Comparison of ENCODE assay signal across 22 cellular contexts in genomic region chr1:204979891-204980649, GRCh38.
DNase-seq lines count a peak whose midpoint lies in the region; ATAC-seq, FAIRE-seq and TF ChIP-seq lines count a peak whose summit lies in the region.
"Had no signal": no experiment of that assay in that cellular context is flagged by ENCODE, and none has a peak within 500 bp of the region (broad histone marks: within the 10 kb centered on the region; RNA-seq: fewer than 3 reads in every experiment).

No MANE protein-coding gene starts in this region.

- H3K27ac ChIP-seq in osteoblast (ENCODE audit: low read depth, low read length) (no peak overlapping the region), stomach smooth muscle (ENCODE audit: low read length) (peak overlapping the region; percentile 24)
- H3K27ac ChIP-seq: C4-2B, HL-60 had no signal

- no peak for ATAC-seq in omental fat pad (ENCODE audit: low FRiP score)
- ATAC-seq in HG02884 (IDR thresholded peaks at IDR 0.05; ENCODE audit: unreplicated experiment), result no peak
- ATAC-seq: GM23338 had no signal

- H4K20me1 ChIP-seq in osteoblast (ENCODE audit: insufficient read depth, low read length), result no peaks in the 10 kb centered on the region

- H3K4me1 ChIP-seq in osteoblast (ENCODE audit: insufficient read depth, low read length) (no peaks in the 10 kb centered on the region), stomach smooth muscle (ENCODE audit: control insufficient read depth, insufficient read depth, low read length) (peaks cover 6% of the 10 kb centered on the region)
- H3K4me1 ChIP-seq: Caco-2 had no signal

- H3K36me3 ChIP-seq in osteoblast (ENCODE audit: insufficient read depth, low read length), result peaks cover 19% of the 10 kb centered on the region
- peaks cover 60 to 84% of the 10 kb centered on the region in 2 donors for H3K36me3 ChIP-seq in stomach smooth muscle (ENCODE audit: control insufficient read depth in 2 of 2, insufficient read depth in 2 of 2, low read length in 2 of 2)

- peak; percentile 98 for FAIRE-seq in D721Med (lab: Jason Lieb, UNC)
- FAIRE-seq: A204.1, GM12892, GM18507, H54 had no signal

- no peak overlapping the region for H2AFZ ChIP-seq in osteoblast (ENCODE audit: low read length)
- H2AFZ ChIP-seq: GM23338 had no signal

- no peak for TF ChIP-seq CTCF in D721Med (IDR thresholded peaks at IDR 0.05; ENCODE audit: insufficient read depth, missing control alignments)
- TF ChIP-seq CTCF in osteoblast (IDR thresholded peaks at IDR 0.05; ENCODE audit: extremely low read depth, low read depth, low read length), result no peak
- no peak for TF ChIP-seq CTCF in omental fat pad (IDR thresholded peaks at IDR 0.05)

- H3K27me3 ChIP-seq in osteoblast (ENCODE audit: insufficient read depth, low read length) (no peaks in the 10 kb centered on the region), stomach smooth muscle (ENCODE audit: control insufficient read depth in 1 of 2, insufficient read depth in 2 of 2, low read length in 2 of 2) (no peaks in the 10 kb centered on the region)

- H3K4me3 ChIP-seq in osteoblast (ENCODE audit: insufficient read depth, low read length) (no peak overlapping the region), stomach smooth muscle (ENCODE audit: low read length in 2 of 2) (no peak overlapping the region)
- H3K4me3 ChIP-seq: GM23338 had no signal

- H3K79me2 ChIP-seq in osteoblast (ENCODE audit: insufficient read depth, low read length), result no peaks in the 10 kb centered on the region

- DNase-seq in D721Med (ENCODE audit: insufficient read length, low spot score) (peak; percentile 88), NCI-H82 (lab: John Stamatoyannopoulos, UW) (peak; percentile 71), osteoblast (ENCODE audit: insufficient read length, low spot score, missing footprints) (peak; percentile 72), omental fat pad (ENCODE audit: low spot score) (no peak), NK-92 (lab: John Stamatoyannopoulos, UW; ENCODE audit: unreplicated experiment) (no peak), UCSD-AML1 (lab: John Stamatoyannopoulos, UW; ENCODE audit: unreplicated experiment) (no peak)
- DNase-seq: AML-193; Caco-2; CD4-positive, alpha-beta T cell; DMS153; DMS79; GDM1; HCEC 1CT had no signal

- H3K9ac ChIP-seq in stomach smooth muscle (ENCODE audit: low read length in 2 of 2), result no peak overlapping the region

- no peaks in the 10 kb centered on the region for H3K9me3 ChIP-seq in osteoblast (ENCODE audit: low read depth, low read length)
- H3K9me3 ChIP-seq in stomach smooth muscle (ENCODE audit: control insufficient read depth in 2 of 2, low read length in 2 of 2), result no peaks in the 10 kb centered on the region
- H3K9me3 ChIP-seq: Caco-2 had no signal

- no peak overlapping the region for H3K4me2 ChIP-seq in osteoblast (ENCODE audit: insufficient read depth, low read length)
- H3K4me2 ChIP-seq: GM23338 had no signal

Comparison
In these comparisons a context has a peak if more than half of its experiments do, and no peak if none do; other contexts are left out.
1. DNase-seq: peak in D721Med (single experiment), NCI-H82 (single experiment) and osteoblast (single experiment); none in omental fat pad (single experiment), NK-92 (single experiment) and UCSD-AML1 (single experiment).